Comparison of ENCODE assay signal across 8 cellular contexts in the genomic region with DNA sequence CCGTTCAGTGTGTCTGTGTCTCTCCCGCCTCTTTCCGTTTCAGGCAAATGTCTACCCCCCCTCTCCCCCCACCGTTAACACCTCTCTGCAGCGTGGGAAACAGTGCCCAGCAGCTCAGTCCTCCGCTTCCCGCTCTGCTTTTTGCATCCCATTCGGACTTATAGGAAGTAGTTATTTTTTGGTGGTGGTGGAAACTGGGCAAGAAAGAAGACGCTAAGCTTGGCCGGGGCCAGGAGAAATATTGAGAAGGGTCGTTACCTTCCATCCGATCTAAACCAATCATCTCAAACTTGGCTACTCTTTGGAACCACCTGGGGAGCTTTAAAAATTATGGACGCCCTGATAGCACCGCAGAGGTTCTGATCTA. TPM values are rescaled to one million over a fixed set of nuclear protein-coding genes. Genes with fewer than 3 reads are reported as not detected.
A peak's percentile ranks its signal among the peaks of the same experiment; 100 is the strongest.
DNase-seq lines count a peak whose midpoint lies in the region; ATAC-seq and TF ChIP-seq lines count a peak whose summit lies in the region.

No MANE protein-coding gene starts in this region.

- H3K9me3 ChIP-seq in BE2C (no peaks in the 10 kb centered on the region), mucosa of rectum (ENCODE audit: control insufficient read depth in 2 of 2, low read length in 2 of 2) (no peaks in the 10 kb centered on the region)

- peaks cover 10% of the 10 kb centered on the region for H3K27me3 ChIP-seq in BE2C
- peaks cover 24 to 46% of the 10 kb centered on the region in 2 donors for H3K27me3 ChIP-seq in mucosa of rectum (ENCODE audit: control insufficient read depth in 2 of 2, insufficient read depth in 2 of 2, low read length in 2 of 2)

- H3K27ac ChIP-seq in mucosa of rectum (ENCODE audit: low read depth in 2 of 2, low read length in 2 of 2): no peak overlapping the region

- peak; percentile 9 for ATAC-seq in HG03045 (IDR thresholded peaks at IDR 0.05; ENCODE audit: unreplicated experiment)
- no peak for ATAC-seq in HG02884 (IDR thresholded peaks at IDR 0.05; ENCODE audit: unreplicated experiment)

- DNase-seq in BE2C: no peak
- DNase-seq in astrocyte of the hippocampus (ENCODE audit: low read depth, low spot score): peak; percentile 16
- no peak for DNase-seq in amniotic stem cell (lab: John Stamatoyannopoulos, UW)
- no peak for DNase-seq in AG20443 (ENCODE audit: low spot score)
- no peak for DNase-seq in KG1 (lab: John Stamatoyannopoulos, UW)

- H3K36me3 ChIP-seq in BE2C (no peaks in the 10 kb centered on the region), mucosa of rectum (ENCODE audit: control insufficient read depth in 2 of 2, insufficient read depth in 2 of 2, low read length in 2 of 2) (no peaks in the 10 kb centered on the region)

- peak overlapping the region in 1 of 2 donors; percentile 24 for H3K9ac ChIP-seq in mucosa of rectum (ENCODE audit: low read depth in 1 of 2, low read length in 2 of 2)

- TF ChIP-seq CTCF in BE2C (IDR thresholded peaks at IDR 0.05; ENCODE audit: low read depth, low read length): no peak

- peak overlapping the region; percentile 39 for H3K4me3 ChIP-seq in BE2C (ENCODE audit: low read depth, low read length)
- H3K4me3 ChIP-seq in mucosa of rectum (ENCODE audit: low read length in 2 of 2): peak overlapping the region; percentile 45 to 69

- H3K4me1 ChIP-seq in BE2C (no peaks in the 10 kb centered on the region), mucosa of rectum (ENCODE audit: control insufficient read depth in 2 of 2, insufficient read depth in 2 of 2, low read length in 2 of 2) (peaks cover 13 to 15% of the 10 kb centered on the region in 2 donors)

RNA-seq across cellular contexts. Expression of a gene that starts 0.5 kb away (rescaled TPM):
- 4.1 TPM for polyA plus RNA-seq in BE2C (2012; ENCODE audit: insufficient read depth, insufficient read length, low read depth)
